9 cellular contexts compared by ENCODE assay signal in the genomic region with DNA sequence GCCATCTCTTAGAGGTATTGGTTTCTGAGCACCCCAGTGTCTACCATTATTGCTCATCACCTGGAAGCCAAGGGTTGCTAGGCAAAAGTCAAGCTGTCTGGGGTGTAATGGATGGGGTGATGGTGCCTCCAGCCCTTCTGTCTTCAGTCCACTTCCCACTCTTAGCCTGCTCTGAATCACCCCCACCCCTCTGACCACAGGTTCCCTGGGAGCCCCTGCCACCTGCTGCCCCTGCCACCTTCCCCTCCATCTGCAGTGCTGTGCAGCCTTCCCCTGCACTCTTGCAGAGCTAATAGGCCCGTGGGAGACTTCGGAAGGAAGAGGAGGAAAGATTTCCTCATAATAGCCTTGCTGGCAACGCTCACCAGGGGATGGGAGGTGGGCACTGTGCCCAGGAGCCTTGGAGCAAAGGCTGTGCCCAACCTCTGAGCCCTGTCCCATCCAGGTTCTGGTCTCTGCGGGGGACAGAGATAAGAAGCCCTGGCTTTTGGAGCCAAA. TPM values are rescaled to one million over a fixed set of nuclear protein-coding genes. Genes with fewer than 3 reads are reported as not detected.
DNase-seq lines count a peak whose midpoint lies in the region; ATAC-seq and TF ChIP-seq lines count a peak whose summit lies in the region.
"Had no signal": no experiment of that assay in that cellular context is flagged by ENCODE, and none has a peak within 500 bp of the region (broad histone marks: within the 10 kb centered on the region; RNA-seq: fewer than 3 reads in every experiment).

No MANE protein-coding gene starts in this region.

- H3K4me2 ChIP-seq in mesenchymal stem cell (ENCODE audit: low read length, poor library complexity, severe bottlenecking), result no peak overlapping the region

- peak overlapping the region; percentile 83 for H4K8ac ChIP-seq in mesenchymal stem cell (ENCODE audit: low read length)

- intact Hi-C loops in body of pancreas (cut with DNase I), result no loop called here

- 15 to 16% methylated on average over 4 of the region's 4 CpGs for WGBS in body of pancreas, 2 donors
- 21% methylated on average over 4 of the region's 4 CpGs for WGBS in mesenchymal stem cell
- WGBS in urinary bladder, result 24% methylated on average over 4 of the region's 4 CpGs

- no peak for DNase-seq in activated naive CD4-positive, alpha-beta T cell treated with anti-CD3 and anti-CD28 coated beads, Interleukin-2, amount 50 U/mL, for 72 hours (ENCODE audit: low spot score in 2 of 2)
- DNase-seq in activated naive CD4-positive, alpha-beta T cell (lab: John Stamatoyannopoulos, UW), result no peak
- DNase-seq in body of pancreas (peak; percentile 47 to 76 (median 61)), mesenchymal stem cell (no peak), COLO829 (ENCODE audit: low spot score) (no peak), NCI-H2107 (lab: John Stamatoyannopoulos, UW) (no peak)
- DNase-seq: stimulated activated CD8-positive, alpha-beta memory T cell treated with anti-CD3 and anti-CD28 coated beads, Interleukin-4, amount 100 ng/mL, for 48 hours had no signal

- no peak overlapping the region for H3K23ac ChIP-seq in mesenchymal stem cell (ENCODE audit: low read length in 2 of 2)

- H3K9me3 Mint-ChIP-seq in activated naive CD4-positive, alpha-beta T cell treated with anti-CD3 and anti-CD28 coated beads, Interleukin-2, amount 50 U/mL, for 72 hours, result no peaks in the 10 kb centered on the region

- H3K27ac ChIP-seq in body of pancreas (peak overlapping the region in 3 of 4 donors; percentile 47 to 65 (median 51)), mesenchymal stem cell (ENCODE audit: low read length, poor library complexity, severe bottlenecking) (peak overlapping the region; percentile 66), urinary bladder (ENCODE audit: low read depth) (peak overlapping the region; percentile 29)

- no peak overlapping the region for H3K27ac Mint-ChIP-seq in activated naive CD4-positive, alpha-beta T cell treated with anti-CD3 and anti-CD28 coated beads, Interleukin-2, amount 50 U/mL, for 72 hours

- no peak overlapping the region for H3K14ac ChIP-seq in mesenchymal stem cell (ENCODE audit: low read length in 2 of 2)

- H2BK5ac ChIP-seq in mesenchymal stem cell (ENCODE audit: low read depth, low read length, poor library complexity, severe bottlenecking), result no peak overlapping the region

- TF ChIP-seq POLR2A in body of pancreas (IDR thresholded peaks at IDR 0.05), result no peak

- peak overlapping the region; percentile 46 to 79 for H3K18ac ChIP-seq in mesenchymal stem cell (ENCODE audit: low read depth in 1 of 2, low read length in 2 of 2)

- no peaks in the 10 kb centered on the region for H3K9me3 ChIP-seq in body of pancreas
- H3K9me3 ChIP-seq in mesenchymal stem cell (ENCODE audit: control insufficient read depth, low read length), result no peaks in the 10 kb centered on the region

- no peak overlapping the region for H2AK5ac ChIP-seq in mesenchymal stem cell (ENCODE audit: low read length, severe bottlenecking)

- peak overlapping the region in 1 of 2 experiments; percentile 40 for H3K4ac ChIP-seq in mesenchymal stem cell (ENCODE audit: low read depth in 1 of 2, low read length in 2 of 2)

- H3K36me3 ChIP-seq in body of pancreas (replicated peaks in 1 of 2; ENCODE audit: insufficient read depth in 1 of 2, low read depth in 2 of 2) (peaks cover 0 to 21% of the 10 kb centered on the region in 2 donors), mesenchymal stem cell (ENCODE audit: control insufficient read depth in 1 of 2, insufficient read depth in 2 of 2, low read depth in 1 of 2, low read length in 2 of 2) (peaks cover 78 to 87% of the 10 kb centered on the region in 2 experiments), urinary bladder (ENCODE audit: insufficient read depth) (peaks cover 3% of the 10 kb centered on the region)

- H2BK12ac ChIP-seq in mesenchymal stem cell (ENCODE audit: low read length in 2 of 2), result peak overlapping the region in 1 of 2 experiments; percentile 75

- no peak overlapping the region for H4K91ac ChIP-seq in mesenchymal stem cell (ENCODE audit: low read length)

- H3K36me3 Mint-ChIP-seq in activated naive CD4-positive, alpha-beta T cell treated with anti-CD3 and anti-CD28 coated beads, Interleukin-2, amount 50 U/mL, for 72 hours, result no peaks in the 10 kb centered on the region

- H3K27me3 ChIP-seq in body of pancreas, result no peaks in the 10 kb centered on the region
- no peaks in the 10 kb centered on the region for H3K27me3 ChIP-seq in mesenchymal stem cell (ENCODE audit: control insufficient read depth in 1 of 2, insufficient read depth in 1 of 2, low read length in 2 of 2)

- H3K9ac ChIP-seq in mesenchymal stem cell (ENCODE audit: low read length), result peak overlapping the region; percentile 71

- no peak overlapping the region for H2BK15ac ChIP-seq in mesenchymal stem cell (ENCODE audit: low read depth, poor library complexity, severe bottlenecking)

- TF ChIP-seq CTCF in body of pancreas (IDR thresholded peaks at IDR 0.05), result no peak

- ATAC-seq in activated naive CD4-positive, alpha-beta T cell treated with anti-CD3 and anti-CD28 coated beads, Interleukin-2, amount 50 U/mL, for 72 hours, result peak; percentile 48 to 69
- ATAC-seq in body of pancreas (peak; percentile 65), GM18909 (IDR thresholded peaks at IDR 0.05; ENCODE audit: poor library complexity, unreplicated experiment) (no peak)

- no peak overlapping the region for H3K4me3 ChIP-seq in body of pancreas
- H3K4me3 ChIP-seq in mesenchymal stem cell (ENCODE audit: insufficient read depth in 1 of 2, low read depth in 1 of 2, low read length in 2 of 2), result peak overlapping the region in 1 of 2 experiments; percentile 65
- H3K4me3 ChIP-seq in urinary bladder (ENCODE audit: low read depth, low read length), result no peak overlapping the region

- peaks cover 33% of the 10 kb centered on the region for H3K79me1 ChIP-seq in mesenchymal stem cell (replicated peaks; ENCODE audit: low read length, poor library complexity, severe bottlenecking)

- H2BK120ac ChIP-seq in mesenchymal stem cell (ENCODE audit: low read depth, low read length), result no peak overlapping the region

- H3K4me1 ChIP-seq in body of pancreas (peaks cover 20% of the 10 kb centered on the region), mesenchymal stem cell (ENCODE audit: control insufficient read depth, insufficient read depth, low read depth, low read length) (peaks cover 25% of the 10 kb centered on the region), urinary bladder (ENCODE audit: insufficient read depth) (no peaks in the 10 kb centered on the region)

- H2AFZ ChIP-seq in mesenchymal stem cell (ENCODE audit: low read depth, low read length), result no peak overlapping the region

RNA-seq across cellular contexts. Expression of a gene that starts 35.5 kb away (rescaled TPM):
- 10 to 100 TPM in 1 of 2 donors, 1 to 10 TPM in 1; 7.0 to 36.8 TPM for total RNA-seq in activated naive CD4-positive, alpha-beta T cell treated with anti-CD3 and anti-CD28 coated beads, Interleukin-2, amount 50 U/mL, for 72 hours
- 10 to 100 TPM; 85.7 to 90.0 TPM for total RNA-seq in body of pancreas
- polyA plus RNA-seq in mesenchymal stem cell (2013, experiment 1 of 2), result 247 TPM
- 249 TPM for polyA plus RNA-seq in mesenchymal stem cell (2013, experiment 2 of 2)
- 117 TPM for total RNA-seq in urinary bladder
- 91.4 TPM for polyA plus RNA-seq in urinary bladder

Comparison
In these comparisons a context has a peak if more than half of its experiments do, and no peak if none do; other contexts are left out.
1. DNase-seq: peak in body of pancreas (4 of 4); none in activated naive CD4-positive, alpha-beta T cell treated with anti-CD3 and anti-CD28 coated beads, Interleukin-2, amount 50 U/mL, for 72 hours (0 of 2), activated naive CD4-positive, alpha-beta T cell (0 of 4), mesenchymal stem cell (single experiment), COLO829 (single experiment) and NCI-H2107 (single experiment).
2. Peak in every context shown above with its lines, with median percentiles within 50 percentile points of each other: H3K27ac ChIP-seq.